In the genomic region with DNA sequence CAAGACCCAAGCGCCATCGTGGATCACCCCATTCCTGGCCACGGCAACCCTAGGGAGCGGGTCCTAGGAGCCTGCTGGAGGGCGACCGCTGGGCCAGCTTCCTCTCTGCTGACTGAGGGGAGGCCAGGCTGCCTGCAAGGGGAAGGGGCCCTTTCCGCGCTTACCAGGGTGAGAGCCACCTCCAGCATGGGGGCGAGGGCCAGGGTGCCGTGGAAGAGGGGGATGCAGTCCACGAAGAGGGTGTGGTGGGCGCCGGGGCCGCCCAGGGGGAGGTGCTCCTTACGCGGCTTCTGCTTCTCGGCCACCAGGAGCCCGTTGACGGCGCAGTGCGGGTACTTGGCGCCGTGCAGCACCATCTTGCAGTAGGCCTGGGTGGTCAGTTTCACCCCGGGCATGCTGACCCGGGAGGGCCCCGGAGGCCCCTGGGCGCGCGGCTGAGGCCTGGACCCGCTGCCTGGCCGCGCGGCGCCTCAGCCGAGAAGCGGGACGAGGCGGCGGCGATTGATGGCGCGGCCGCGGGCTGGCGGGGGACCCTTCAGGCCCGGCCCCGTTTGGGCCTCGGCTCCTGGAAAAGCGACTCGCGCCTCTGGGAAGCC, we compare ENCODE assay signal across 8 cellular contexts. TPM values are rescaled to one million over a fixed set of nuclear protein-coding genes. Genes with fewer than 3 reads are reported as not detected.
DNase-seq lines count a peak whose midpoint lies in the region; ATAC-seq and TF ChIP-seq lines count a peak whose summit lies in the region.

No MANE protein-coding gene starts in this region.

- H3K27me3 ChIP-seq in KMS-11 (ENCODE audit: insufficient read depth, low read depth) (no peaks in the 10 kb centered on the region), trophoblast cell (ENCODE audit: insufficient read depth, low read length) (no peaks in the 10 kb centered on the region)

- H3K9me3 Mint-ChIP-seq in activated T-helper 1 cell treated with anti-CD3 and anti-CD28 coated beads, Interleukin-12 subunit alpha, Interleukin-12 subunit beta, Interleukin-2, Interleukin-4 antibody, amounts not matched to agents 30 ng/mL and 10 ng/mL and 1 ng/mL, durations not matched to agents 14 hours and 24 hours and 36 hours = no peaks in the 10 kb centered on the region

- peaks cover 11% of the 10 kb centered on the region; the same call in 1 of the 2 replicates for H3K36me3 ChIP-seq in KMS-11 (ENCODE audit: insufficient read depth)
- peaks cover 33 to 52% of the 10 kb centered on the region in 2 experiments for H3K36me3 ChIP-seq in trophoblast cell (ENCODE audit: control insufficient read depth in 1 of 2, insufficient read depth in 2 of 2, low read length in 2 of 2)

- TF ChIP-seq CTCF in GM10266 (IDR thresholded peaks at IDR 0.05; ENCODE audit: control insufficient read depth, insufficient read depth, low read depth, missing control alignments) (no peak), KMS-11 (conservative IDR thresholded peaks at IDR 0.05; ENCODE audit: low read depth, low read length) (no peak)

- peaks cover 12% of the 10 kb centered on the region for H3K79me1 ChIP-seq in trophoblast cell (ENCODE audit: low read length)

- peak; percentile 72 for DNase-seq in GM10266 (ENCODE audit: extremely low spot score)
- DNase-seq in activated T-helper 1 cell treated with anti-CD3 and anti-CD28 coated beads, Interleukin-12 subunit alpha, Interleukin-12 subunit beta, Interleukin-2, Interleukin-4 antibody, amounts not matched to agents 30 ng/mL and 10 ng/mL and 1 ng/mL, durations not matched to agents 14 hours and 24 hours and 36 hours (ENCODE audit: low spot score) = peak; percentile 24
- peak; percentile 54 for DNase-seq in Right ventricle myocardium superior
- peak; percentile 17 to 43 for DNase-seq in trophoblast cell
- DNase-seq in NCI-H524 (lab: John Stamatoyannopoulos, UW) = no peak

- H3K4ac ChIP-seq in trophoblast cell (ENCODE audit: low read depth, low read length) = peak overlapping the region; percentile 78

- no peak overlapping the region for H3K4me3 ChIP-seq in KMS-11 (IDR thresholded peaks at IDR 0.05; ENCODE audit: insufficient read depth, low read depth, low read length)
- H3K4me3 ChIP-seq in trophoblast cell (ENCODE audit: low read depth, low read length) = peak overlapping the region; percentile 99

- H4K12ac ChIP-seq in trophoblast cell (ENCODE audit: low read depth, low read length) = peak overlapping the region; percentile 90

- H3K4me1 Mint-ChIP-seq in activated T-helper 1 cell treated with anti-CD3 and anti-CD28 coated beads, Interleukin-12 subunit alpha, Interleukin-12 subunit beta, Interleukin-2, Interleukin-4 antibody, amounts not matched to agents 30 ng/mL and 10 ng/mL and 1 ng/mL, durations not matched to agents 14 hours and 24 hours and 36 hours (ENCODE audit: low read depth) = peaks cover 56% of the 10 kb centered on the region

- H3K36me3 Mint-ChIP-seq in activated T-helper 1 cell treated with anti-CD3 and anti-CD28 coated beads, Interleukin-12 subunit alpha, Interleukin-12 subunit beta, Interleukin-2, Interleukin-4 antibody, amounts not matched to agents 30 ng/mL and 10 ng/mL and 1 ng/mL, durations not matched to agents 14 hours and 24 hours and 36 hours (ENCODE audit: low read depth) = peaks cover 50% of the 10 kb centered on the region

- no peak overlapping the region for H2BK12ac ChIP-seq in trophoblast cell (ENCODE audit: low read length)

- ATAC-seq in GM21723 (IDR thresholded peaks at IDR 0.05; ENCODE audit: unreplicated experiment) (peak; percentile 33), Right ventricle myocardium superior (ENCODE audit: poor library complexity) (peak; percentile 26), HG02970 (IDR thresholded peaks at IDR 0.05; ENCODE audit: low FRiP score, unreplicated experiment) (no peak)

- no CpG with 5 or more reads among the region's 51 CpGs for WGBS in trophoblast cell (ENCODE audit: extremely low coverage, insufficient coverage, insufficient read length)

- H3K9ac ChIP-seq in KMS-11 (peak overlapping the region; percentile 96), trophoblast cell (ENCODE audit: low read length) (peak overlapping the region; percentile 97)

- H2BK120ac ChIP-seq in trophoblast cell (ENCODE audit: insufficient read depth, low read length, poor library complexity) = peak overlapping the region; percentile 81

- H3K4me2 ChIP-seq in KMS-11 (peak overlapping the region; percentile 98), trophoblast cell (ENCODE audit: low read length) (peak overlapping the region; percentile 94)

- H4K20me1 ChIP-seq in KMS-11 (ENCODE audit: insufficient read depth) = no peaks in the 10 kb centered on the region

- peaks cover 18% of the 10 kb centered on the region for H3K4me1 ChIP-seq in KMS-11 (ENCODE audit: low read depth, poor library complexity, severe bottlenecking)
- peaks cover 0 to 10% of the 10 kb centered on the region in 2 experiments for H3K4me1 ChIP-seq in trophoblast cell (ENCODE audit: control insufficient read depth in 1 of 2, insufficient read depth in 2 of 2, low read length in 2 of 2)

- H3K23ac ChIP-seq in trophoblast cell (ENCODE audit: low read length) = no peak overlapping the region

- H3K27ac Mint-ChIP-seq in activated T-helper 1 cell treated with anti-CD3 and anti-CD28 coated beads, Interleukin-12 subunit alpha, Interleukin-12 subunit beta, Interleukin-2, Interleukin-4 antibody, amounts not matched to agents 30 ng/mL and 10 ng/mL and 1 ng/mL, durations not matched to agents 14 hours and 24 hours and 36 hours = peak overlapping the region; percentile 94

- H3K79me2 ChIP-seq in KMS-11 (ENCODE audit: insufficient read depth, low read depth) = peaks cover 78% of the 10 kb centered on the region
- peaks cover 22% of the 10 kb centered on the region for H3K79me2 ChIP-seq in trophoblast cell (ENCODE audit: control insufficient read depth, insufficient read depth, low read length, poor library complexity)

- H3K9me3 ChIP-seq in trophoblast cell (ENCODE audit: insufficient read depth, low read depth, low read length) = no peaks in the 10 kb centered on the region

- H3K27ac ChIP-seq in KMS-11 (peak overlapping the region; percentile 85), trophoblast cell (ENCODE audit: low read depth, low read length) (peak overlapping the region; percentile 58)

- peak overlapping the region; percentile 96 for H4K8ac ChIP-seq in trophoblast cell (ENCODE audit: low read depth, low read length)

- peak overlapping the region; percentile 60 for H3K14ac ChIP-seq in trophoblast cell (ENCODE audit: low read length)

- H2BK5ac ChIP-seq in trophoblast cell (ENCODE audit: low read depth, low read length, poor library complexity) = peak overlapping the region; percentile 74

- H2AK5ac ChIP-seq in trophoblast cell (ENCODE audit: low read length) = peak overlapping the region; percentile 17

- H2AFZ ChIP-seq in KMS-11 (ENCODE audit: low read depth) (peak overlapping the region; percentile 50), trophoblast cell (ENCODE audit: insufficient read depth, low read length, poor library complexity) (peak overlapping the region; percentile 68)

- no peaks in the 10 kb centered on the region for H3K27me3 Mint-ChIP-seq in activated T-helper 1 cell treated with anti-CD3 and anti-CD28 coated beads, Interleukin-12 subunit alpha, Interleukin-12 subunit beta, Interleukin-2, Interleukin-4 antibody, amounts not matched to agents 30 ng/mL and 10 ng/mL and 1 ng/mL, durations not matched to agents 14 hours and 24 hours and 36 hours (ENCODE audit: insufficient read depth)

- peak overlapping the region; percentile 89 for H4K91ac ChIP-seq in trophoblast cell (ENCODE audit: low read depth, low read length)

- H3K4me3 Mint-ChIP-seq in activated T-helper 1 cell treated with anti-CD3 and anti-CD28 coated beads, Interleukin-12 subunit alpha, Interleukin-12 subunit beta, Interleukin-2, Interleukin-4 antibody, amounts not matched to agents 30 ng/mL and 10 ng/mL and 1 ng/mL, durations not matched to agents 14 hours and 24 hours and 36 hours = peak overlapping the region; percentile 92

- intact Hi-C loops in activated T-helper 1 cell treated with anti-CD3 and anti-CD28 coated beads, Interleukin-12 subunit alpha, Interleukin-12 subunit beta, Interleukin-2, Interleukin-4 antibody, amounts not matched to agents 30 ng/mL and 10 ng/mL and 1 ng/mL, durations not matched to agents 14 hours and 24 hours and 36 hours (cut with micrococcal nuclease) = loop anchor here (1.0 to 5.0 kb wide), 4 partner anchors 110 to 1992 kb away; partner anchors contain the start of genes HSBP1 and ZDHHC7
- intact Hi-C loops in Right ventricle myocardium superior (cut with DNase I) = no loop called here

- H3K18ac ChIP-seq in trophoblast cell (ENCODE audit: low read length) = peak overlapping the region; percentile 87

RNA-seq across cellular contexts. Expression of gene EMC8, which starts 0.3 kb away (rescaled TPM):
- total RNA-seq in activated T-helper 1 cell treated with anti-CD3 and anti-CD28 coated beads, Interleukin-12 subunit alpha, Interleukin-12 subunit beta, Interleukin-2, Interleukin-4 antibody, amounts not matched to agents 30 ng/mL and 10 ng/mL and 1 ng/mL, durations not matched to agents 14 hours and 24 hours and 36 hours = 49.5 and 51.1 TPM in 2 replicates
- 21.8 TPM for total RNA-seq in Right ventricle myocardium superior
- 26.2 and 26.6 TPM in 2 replicates for polyA plus RNA-seq in trophoblast cell (2013)

RNA-seq across cellular contexts. Expression of gene COX4I1, which starts 0.5 kb away (rescaled TPM):
- 544 and 558 TPM in 2 replicates for total RNA-seq in activated T-helper 1 cell treated with anti-CD3 and anti-CD28 coated beads, Interleukin-12 subunit alpha, Interleukin-12 subunit beta, Interleukin-2, Interleukin-4 antibody, amounts not matched to agents 30 ng/mL and 10 ng/mL and 1 ng/mL, durations not matched to agents 14 hours and 24 hours and 36 hours
- total RNA-seq in Right ventricle myocardium superior = 2,159 TPM
- polyA plus RNA-seq in trophoblast cell (2013) = 813 and 830 TPM in 2 replicates

RNA-seq across cellular contexts. Expression of gene C16orf74, which starts 48.1 kb away (rescaled TPM):
- total RNA-seq in activated T-helper 1 cell treated with anti-CD3 and anti-CD28 coated beads, Interleukin-12 subunit alpha, Interleukin-12 subunit beta, Interleukin-2, Interleukin-4 antibody, amounts not matched to agents 30 ng/mL and 10 ng/mL and 1 ng/mL, durations not matched to agents 14 hours and 24 hours and 36 hours = 0.17 TPM in 1 of 2 replicates, not detected in the other
- 2.3 TPM for total RNA-seq in Right ventricle myocardium superior
- polyA plus RNA-seq in trophoblast cell (2013) = 23.7 and 24.1 TPM in 2 replicates

Comparison
In these comparisons a context has a peak if more than half of its experiments do, and no peak if none do; other contexts are left out.
1. DNase-seq: peak in GM10266 (single experiment), activated T-helper 1 cell treated with anti-CD3 and anti-CD28 coated beads, Interleukin-12 subunit alpha, Interleukin-12 subunit beta, Interleukin-2, Interleukin-4 antibody, amounts not matched to agents 30 ng/mL and 10 ng/mL and 1 ng/mL, durations not matched to agents 14 hours and 24 hours and 36 hours (single experiment), Right ventricle myocardium superior (single experiment) and trophoblast cell (2 of 2); none in NCI-H524 (0 of 2).